In the genomic region with DNA sequence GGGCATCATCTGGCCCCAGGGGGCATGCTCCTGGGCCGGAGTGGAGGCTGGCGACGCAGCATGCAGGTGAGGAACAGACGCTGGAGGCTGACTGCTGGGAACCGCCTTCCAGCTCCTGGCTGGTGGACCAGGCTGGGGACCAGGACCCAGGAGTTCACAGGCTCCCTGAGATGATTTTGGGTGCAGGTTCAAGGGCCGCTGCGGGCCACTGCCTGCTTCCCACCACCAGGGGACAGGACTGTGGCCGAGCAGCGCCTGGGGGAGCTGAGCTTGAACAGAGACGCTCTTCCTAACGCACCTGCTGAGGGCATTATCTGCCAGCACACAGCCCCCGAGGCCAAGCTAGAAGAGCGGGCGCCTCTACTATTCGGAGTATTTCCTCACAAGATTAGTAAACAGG, we compare ENCODE assay signal across 13 cellular contexts.
A peak's percentile ranks its signal among the peaks of the same experiment; 100 is the strongest.
DNase-seq lines count a peak whose midpoint lies in the region; ATAC-seq and TF ChIP-seq lines count a peak whose summit lies in the region.
"Had no signal": no experiment of that assay in that cellular context is flagged by ENCODE, and none has a peak within 500 bp of the region (broad histone marks: within the 10 kb centered on the region; RNA-seq: fewer than 3 reads in every experiment).

No MANE protein-coding gene starts in this region.

- no peak for ATAC-seq in stimulated activated memory B cell treated with anti-CD40 and anti-IgM and Interleukin-4, amounts not matched to agents 10 μg/mL and 1 μg/mL and 100 μg/mL, for 72 hours
- no peak for ATAC-seq in GM21390 (IDR thresholded peaks at IDR 0.05; ENCODE audit: unreplicated experiment)
- ATAC-seq in GM19035 (IDR thresholded peaks at IDR 0.05; ENCODE audit: unreplicated experiment) = no peak
- ATAC-seq: esophagus mucosa, Panc1 had no signal

- TF ChIP-seq CTCF in GM10266 (IDR thresholded peaks at IDR 0.05; ENCODE audit: control insufficient read depth, insufficient read depth, low read depth, missing control alignments) = peak; percentile 8
- peak; percentile 39 for TF ChIP-seq CTCF in NB4 (IDR thresholded peaks at IDR 0.05; ENCODE audit: low read depth, low read length)
- TF ChIP-seq CTCF in fibroblast of mammary gland (conservative IDR thresholded peaks at IDR 0.05; ENCODE audit: control insufficient read depth, insufficient read depth, low read depth, low read length) = peak; percentile 11
- peak; percentile 47 for TF ChIP-seq CTCF in progenitor cell of endocrine pancreas (IDR thresholded peaks at IDR 0.05; ENCODE audit: unreplicated experiment)

- no peak for TF ChIP-seq POLR2A in NB4 (IDR thresholded peaks at IDR 0.05; ENCODE audit: extremely low read depth, insufficient read length)

- DNase-seq in GM10266 (ENCODE audit: extremely low spot score) (no peak), NB4 (ENCODE audit: low read depth) (no peak), fibroblast of mammary gland (ENCODE audit: low read depth) (no peak), progenitor cell of endocrine pancreas (ENCODE audit: low spot score, unreplicated experiment) (no peak), globus pallidus (ENCODE audit: low spot score) (no peak)
- DNase-seq: activated T-cell treated with anti-CD3 and anti-CD28 coated beads, Interleukin-2, amount 50 U/mL, for 24 hours; NCI-H1436 treated with DMSO at 0.1 percent for 48 hours had no signal

- H3K27ac Mint-ChIP-seq in progenitor cell of endocrine pancreas = no peak overlapping the region
- H3K27ac Mint-ChIP-seq in stimulated activated memory B cell treated with anti-CD40 and anti-IgM and Interleukin-4, amounts not matched to agents 10 μg/mL and 1 μg/mL and 100 μg/mL, for 72 hours = no peak overlapping the region
- H3K27ac Mint-ChIP-seq: activated T-cell treated with anti-CD3 and anti-CD28 coated beads, Interleukin-2, amount 50 U/mL, for 24 hours had no signal

- H3K4me3 ChIP-seq in NB4 (ENCODE audit: low read depth, low read length) (no peak overlapping the region), fibroblast of mammary gland (ENCODE audit: control insufficient read depth, low read depth, low read length) (no peak overlapping the region)
- H3K4me3 ChIP-seq: coronary artery had no signal

- H3K4me3 Mint-ChIP-seq in progenitor cell of endocrine pancreas (ENCODE audit: low read depth) = no peak overlapping the region
- H3K4me3 Mint-ChIP-seq in stimulated activated memory B cell treated with anti-CD40 and anti-IgM and Interleukin-4, amounts not matched to agents 10 μg/mL and 1 μg/mL and 100 μg/mL, for 72 hours = no peak overlapping the region
- H3K4me3 Mint-ChIP-seq: activated T-cell treated with anti-CD3 and anti-CD28 coated beads, Interleukin-2, amount 50 U/mL, for 24 hours had no signal

- H3K9me3 Mint-ChIP-seq in progenitor cell of endocrine pancreas (ENCODE audit: low read depth) = no peaks in the 10 kb centered on the region
- no peaks in the 10 kb centered on the region for H3K9me3 Mint-ChIP-seq in stimulated activated memory B cell treated with anti-CD40 and anti-IgM and Interleukin-4, amounts not matched to agents 10 μg/mL and 1 μg/mL and 100 μg/mL, for 72 hours
- H3K9me3 Mint-ChIP-seq: activated T-cell treated with anti-CD3 and anti-CD28 coated beads, Interleukin-2, amount 50 U/mL, for 24 hours had no signal

- no peaks in the 10 kb centered on the region for H3K27me3 Mint-ChIP-seq in progenitor cell of endocrine pancreas
- no peaks in the 10 kb centered on the region for H3K27me3 Mint-ChIP-seq in stimulated activated memory B cell treated with anti-CD40 and anti-IgM and Interleukin-4, amounts not matched to agents 10 μg/mL and 1 μg/mL and 100 μg/mL, for 72 hours
- H3K27me3 Mint-ChIP-seq: activated T-cell treated with anti-CD3 and anti-CD28 coated beads, Interleukin-2, amount 50 U/mL, for 24 hours had no signal

- no peaks in the 10 kb centered on the region for H3K36me3 Mint-ChIP-seq in progenitor cell of endocrine pancreas (ENCODE audit: insufficient read depth)
- H3K36me3 Mint-ChIP-seq in stimulated activated memory B cell treated with anti-CD40 and anti-IgM and Interleukin-4, amounts not matched to agents 10 μg/mL and 1 μg/mL and 100 μg/mL, for 72 hours = peaks cover 13% of the 10 kb centered on the region

- H3K4me1 Mint-ChIP-seq in progenitor cell of endocrine pancreas (ENCODE audit: low read depth) = no peaks in the 10 kb centered on the region
- H3K4me1 Mint-ChIP-seq in stimulated activated memory B cell treated with anti-CD40 and anti-IgM and Interleukin-4, amounts not matched to agents 10 μg/mL and 1 μg/mL and 100 μg/mL, for 72 hours = no peaks in the 10 kb centered on the region
